In the genomic region with DNA sequence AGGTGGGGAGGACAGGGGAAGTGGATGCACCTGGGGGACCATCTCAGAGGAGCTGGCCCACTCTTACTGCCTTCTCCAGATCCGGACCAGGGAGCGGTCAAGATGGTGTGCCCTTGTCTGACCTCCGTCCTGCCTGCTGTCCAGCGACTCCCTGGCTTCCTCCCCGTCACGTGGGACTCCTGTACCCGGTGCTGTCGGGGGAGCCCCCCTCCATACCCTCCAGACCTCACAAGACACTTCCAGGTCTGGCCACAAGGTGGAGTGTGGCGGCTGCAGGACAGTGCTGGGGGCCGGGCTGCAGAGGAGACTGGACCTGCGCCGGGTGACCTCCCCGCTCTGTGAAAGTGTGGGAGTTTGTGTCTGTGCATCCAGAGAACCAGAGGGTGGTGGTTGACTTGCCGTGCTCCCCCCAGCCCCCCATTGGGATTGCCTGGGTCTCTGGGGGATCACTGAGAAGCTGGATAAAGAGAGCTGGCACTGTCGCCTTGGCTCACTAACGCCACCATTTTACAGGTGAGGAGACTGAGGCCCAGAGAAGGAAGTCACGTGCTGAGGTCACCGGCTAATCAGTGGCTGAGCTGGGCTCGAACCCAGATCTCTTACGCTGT, we compare ENCODE assay signal across 8 cellular contexts. TPM values are rescaled to one million over a fixed set of nuclear protein-coding genes. Genes with fewer than 3 reads are reported as not detected.
DNase-seq lines count a peak whose midpoint lies in the region; ATAC-seq and TF ChIP-seq lines count a peak whose summit lies in the region.

No MANE protein-coding gene starts in this region.

- TF ChIP-seq POLR2A in suprapubic skin (IDR thresholded peaks at IDR 0.05): no peak

- no peaks in the 10 kb centered on the region for H3K9me3 Mint-ChIP-seq in naive B cell

- peak overlapping the region in 2 of 8 donors; percentile 14 to 59 for H3K4me3 Mint-ChIP-seq in naive B cell

- peak; percentile 13 to 83 for TF ChIP-seq CTCF in suprapubic skin (IDR thresholded peaks at IDR 0.05)

- TF ChIP-seq EP300 in suprapubic skin (IDR thresholded peaks at IDR 0.05): no peak

- peak; percentile 78 for DNase-seq in DMS 273 (lab: John Stamatoyannopoulos, UW; ENCODE audit: unreplicated experiment)
- no peak for DNase-seq in DMS 273 treated with DMSO at 0.1 percent for 48 hours (lab: John Stamatoyannopoulos, UW)
- DNase-seq in NCI-H510A treated with DMSO at 0.1 percent for 48 hours (lab: John Stamatoyannopoulos, UW): peak; percentile 71
- peak; percentile 37 to 47 (median 44) for DNase-seq in activated CD8-positive, alpha-beta memory T cell treated with anti-CD3 and anti-CD28 coated beads for 48 hours (ENCODE audit: low read depth in 2 of 3, low spot score in 2 of 3)
- DNase-seq in epidermal melanocyte (ENCODE audit: insufficient read length, low spot score): peak; percentile 76
- peak; percentile 53 for DNase-seq in naive B cell
- no peak for DNase-seq in suprapubic skin (ENCODE audit: low spot score in 2 of 2)

- no peaks in the 10 kb centered on the region for H3K36me3 ChIP-seq in suprapubic skin

- peaks cover 13% of the 10 kb centered on the region for H3K4me1 ChIP-seq in suprapubic skin

- peak overlapping the region in 2 of 6 donors; percentile 53 to 63 for H3K27ac Mint-ChIP-seq in naive B cell

- H3K4me1 Mint-ChIP-seq in naive B cell: peaks cover 13 to 29% (median 21%) of the 10 kb centered on the region in 3 donors

- H3K27me3 Mint-ChIP-seq in naive B cell: peaks cover 0 to 6% (median 0%) of the 10 kb centered on the region in 3 donors

- no peak overlapping the region for H3K4me3 ChIP-seq in suprapubic skin

- ATAC-seq in HG02642 (IDR thresholded peaks at IDR 0.05; ENCODE audit: poor library complexity, unreplicated experiment): peak; percentile 69
- ATAC-seq in naive B cell (ENCODE audit: low read depth in 2 of 2): peak; percentile 66 to 70

- no peaks in the 10 kb centered on the region for H3K36me3 Mint-ChIP-seq in naive B cell

- peaks cover 19% of the 10 kb centered on the region for H3K27me3 ChIP-seq in suprapubic skin

- 60% methylated on average over 3 of the region's 20 CpGs for WGBS in suprapubic skin

- H3K27ac ChIP-seq in suprapubic skin: no peak overlapping the region

- H3K9me3 ChIP-seq in suprapubic skin: no peaks in the 10 kb centered on the region

RNA-seq across cellular contexts. Expression of gene CRB2, which starts 1.9 kb away (rescaled TPM):
- under 1 TPM in 2 of 6 donors, not detected in 4; 0.09 to 0.12 TPM for polyA plus RNA-seq in naive B cell (ENCODE audit: low read depth in 6 of 6)
- total RNA-seq in suprapubic skin: not detected

Comparison
In these comparisons a context has a peak if more than half of its experiments do, and no peak if none do; other contexts are left out.
1. DNase-seq: peak in DMS 273 (single experiment), NCI-H510A treated with DMSO at 0.1 percent for 48 hours (single experiment), activated CD8-positive, alpha-beta memory T cell treated with anti-CD3 and anti-CD28 coated beads for 48 hours (3 of 3), epidermal melanocyte (single experiment) and naive B cell (single experiment); none in DMS 273 treated with DMSO at 0.1 percent for 48 hours (single experiment) and suprapubic skin (0 of 2).